Comparison of ENCODE assay signal across 1 cellular context in the genomic region with DNA sequence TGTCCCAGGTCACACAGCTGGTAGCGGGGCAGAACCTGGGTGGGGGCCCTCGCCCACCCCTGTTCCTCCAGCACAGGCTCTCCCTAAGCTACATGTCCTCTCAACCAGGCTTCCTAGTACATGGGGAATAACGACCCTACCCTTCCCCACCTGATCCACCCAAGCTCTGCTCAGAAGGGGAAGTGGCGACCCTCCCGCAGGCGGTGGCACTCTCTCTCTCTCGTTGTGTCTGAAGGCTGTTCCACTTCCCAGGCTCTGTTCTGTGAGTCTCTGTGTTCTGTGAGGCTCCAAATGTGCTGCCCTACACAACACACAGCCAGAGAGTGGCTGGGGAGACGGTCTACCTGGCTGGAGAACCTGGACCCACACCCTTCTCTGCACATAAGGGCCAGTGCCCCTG.
TF ChIP-seq lines count a peak whose summit lies in the region.

No MANE protein-coding gene starts in this region.

TF ChIP-seq in H1, 55 proteins besides CTCF, POLR2A, EP300 and RAD21 (continued from another document):
- TF ChIP-seq CHD7 (IDR thresholded peaks at IDR 0.05; ENCODE audit: insufficient replicate concordance, low read length) (no peak), CREB1 (IDR thresholded peaks at IDR 0.05) (no peak), SIN3A (conservative IDR thresholded peaks at IDR 0.05 in 1 of 2, IDR thresholded peaks at IDR 0.05 in 1 of 2; ENCODE audit: low read depth in 1 of 2, low read length in 2 of 2) (no peak)
